ENCODE assay signal across 16 cellular contexts in genomic region chr9:72390896-72391295, GRCh38. TPM values are rescaled to one million over a fixed set of nuclear protein-coding genes. Genes with fewer than 3 reads are reported as not detected.
DNase-seq lines count a peak whose midpoint lies in the region; ATAC-seq and TF ChIP-seq lines count a peak whose summit lies in the region.
"Had no signal": no experiment of that assay in that cellular context is flagged by ENCODE, and none has a peak within 500 bp of the region (broad histone marks: within the 10 kb centered on the region; RNA-seq: fewer than 3 reads in every experiment).

No MANE protein-coding gene starts in this region.

- peak; percentile 31 for ATAC-seq in esophagus mucosa
- ATAC-seq in activated CD4-positive, CD25-positive, alpha-beta regulatory T cell treated with anti-CD3 and anti-CD28 coated beads, Interleukin-2, amount 50 U/mL, for 24 hours, result no peak
- ATAC-seq: GM12878 had no signal

- no peak overlapping the region for H3K4me3 Mint-ChIP-seq in chondrocyte (ENCODE audit: unreplicated experiment)
- H3K4me3 Mint-ChIP-seq: CD8-positive, alpha-beta memory T cell; IgD-negative memory B cell had no signal

- H3K36me3 Mint-ChIP-seq in chondrocyte (ENCODE audit: low read depth), result no peaks in the 10 kb centered on the region
- H3K36me3 Mint-ChIP-seq: CD8-positive, alpha-beta memory T cell had no signal

- no peaks in the 10 kb centered on the region for H3K36me3 ChIP-seq in H7 (replicated peaks; ENCODE audit: control insufficient read depth, insufficient read depth, low read length)
- H3K36me3 ChIP-seq: BLaER1, HAP-1 had no signal

- no peaks in the 10 kb centered on the region for H3K27me3 Mint-ChIP-seq in chondrocyte (ENCODE audit: low read depth)
- H3K27me3 Mint-ChIP-seq: IgD-negative memory B cell had no signal

- peaks cover 4% of the 10 kb centered on the region for H3K4me1 Mint-ChIP-seq in chondrocyte (ENCODE audit: low read depth)
- H3K4me1 Mint-ChIP-seq: CD8-positive, alpha-beta memory T cell had no signal

- TF ChIP-seq CTCF in chondrocyte (IDR thresholded peaks at IDR 0.05), result no peak

- H3K4me3 ChIP-seq in H7 (ENCODE audit: insufficient read depth, low read depth, low read length), result no peak overlapping the region
- H3K4me3 ChIP-seq: BLaER1, GM12878, HAP-1 had no signal

- DNase-seq in DMS 273 (lab: John Stamatoyannopoulos, UW; ENCODE audit: unreplicated experiment) (peak; percentile 11), DMS 273 treated with DMSO at 0.1 percent for 48 hours (lab: John Stamatoyannopoulos, UW) (no peak), NCI-H82 treated with DMSO at 0.1 percent for 48 hours (lab: John Stamatoyannopoulos, UW; ENCODE audit: unreplicated experiment) (peak; percentile 33), H7 (no peak), chondrocyte (ENCODE audit: low spot score) (no peak)
- DNase-seq: AML-193; Caco-2; CD8-positive, alpha-beta memory T cell; DMS79; GOT3 had no signal

- H3K9me3 Mint-ChIP-seq in chondrocyte (ENCODE audit: low read depth), result peaks cover 2% of the 10 kb centered on the region

- no peaks in the 10 kb centered on the region for H3K27me3 ChIP-seq in H7 (ENCODE audit: control insufficient read depth, insufficient read depth, low read length)
- H3K27me3 ChIP-seq: BLaER1 had no signal

- no peak overlapping the region for H3K27ac Mint-ChIP-seq in chondrocyte (ENCODE audit: unreplicated experiment)
- H3K27ac Mint-ChIP-seq: IgD-negative memory B cell had no signal

RNA-seq across cellular contexts. Expression of gene ZFAND5, which starts 25.9 kb away (rescaled TPM):
- 97.6 TPM for total RNA-seq in esophagus mucosa
- total RNA-seq in H7 (2014; rRNA removed; shearing (Covaris generic)), result 124 and 145 TPM in 2 replicates
- total RNA-seq in chondrocyte, result 151 to 163 TPM (median 157 TPM) in 3 replicates

Comparison
In these comparisons a context has a peak if more than half of its experiments do, and no peak if none do; other contexts are left out.
1. DNase-seq: peak in DMS 273 (single experiment) and NCI-H82 treated with DMSO at 0.1 percent for 48 hours (single experiment); none in DMS 273 treated with DMSO at 0.1 percent for 48 hours (single experiment), H7 (single experiment) and chondrocyte (single experiment).